Comparison of ENCODE assay signal across 19 cellular contexts in the genomic region with DNA sequence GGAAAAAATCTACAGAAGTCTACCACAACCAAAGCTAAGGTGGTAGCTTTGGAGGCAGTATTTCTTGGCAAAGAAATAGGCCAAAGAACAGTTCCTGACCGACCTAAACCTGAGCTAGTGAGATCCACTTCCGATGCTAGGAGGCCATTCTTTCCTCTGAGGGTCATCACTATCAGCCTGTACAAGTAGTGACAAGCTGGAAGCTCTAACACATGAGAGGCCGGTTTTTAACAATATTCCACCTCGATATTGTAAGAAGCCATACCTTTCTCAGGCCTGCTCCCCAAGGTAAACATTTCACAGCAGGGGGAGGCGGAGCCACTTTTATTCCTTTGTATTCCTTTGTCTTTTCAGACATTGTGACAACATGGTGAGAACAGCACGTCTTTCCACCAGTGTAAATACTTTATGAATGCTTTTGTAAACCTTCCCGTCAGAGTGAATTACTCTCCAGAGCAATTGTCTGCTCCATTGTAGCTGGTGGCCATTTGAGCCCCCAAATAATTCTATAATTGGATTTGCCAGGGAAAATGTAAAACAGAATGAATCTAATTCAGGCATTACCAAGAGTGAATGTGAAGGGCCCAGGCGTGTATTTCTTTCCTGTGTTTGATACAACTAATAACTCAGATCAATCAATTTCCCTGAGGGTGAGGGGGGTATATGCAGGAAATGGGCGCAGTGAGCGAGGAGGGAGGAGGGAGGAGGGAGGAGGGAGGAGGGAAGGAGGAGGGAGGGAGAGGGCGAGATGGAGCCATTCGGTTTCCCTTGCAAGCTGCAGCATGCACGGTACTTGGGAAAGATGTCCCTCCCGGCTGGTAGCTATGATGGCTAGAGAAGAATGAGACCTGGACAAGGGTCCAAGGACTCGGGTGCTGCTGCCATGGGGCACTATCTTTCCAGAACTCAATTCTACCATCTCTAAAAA.
A peak's percentile ranks its signal among the peaks of the same experiment; 100 is the strongest.
DNase-seq lines count a peak whose midpoint lies in the region; ATAC-seq, FAIRE-seq and TF ChIP-seq lines count a peak whose summit lies in the region.
"Had no signal": no experiment of that assay in that cellular context is flagged by ENCODE, and none has a peak within 500 bp of the region (broad histone marks: within the 10 kb centered on the region; RNA-seq: fewer than 3 reads in every experiment).

No MANE protein-coding gene starts in this region.

- DNase-seq in NCI-H2107 (lab: John Stamatoyannopoulos, UW) (peak; percentile 43), bronchial epithelial cell (ENCODE audit: low read depth) (peak; percentile 70), progenitor cell of endocrine pancreas (ENCODE audit: low spot score, unreplicated experiment) (no peak), SK-N-DZ (ENCODE audit: low spot score) (no peak), AML-193 (lab: John Stamatoyannopoulos, UW) (no peak)
- DNase-seq in activated naive CD4-positive, alpha-beta T cell treated with anti-CD3 and anti-CD28 coated beads for 36 hours = no peak
- DNase-seq: activated CD4-positive, alpha-beta T cell treated with anti-CD3 and anti-CD28 coated beads, Interleukin-2, amount 50 U/mL, for 1 hour; activated T-cell treated with anti-CD3 and anti-CD28 coated beads, Interleukin-2, amount 50 U/mL, for 4 hours; cerebellar nuclear complex; head of caudate nucleus; left cardiac atrium; RPMI8226; stimulated activated CD4-positive, alpha-beta T cell treated with anti-CD3 and anti-CD28 coated beads, Interleukin-1b, Interleukin-23, amount 100 ng/mL, for 48 hours; stimulated activated CD8-positive, alpha-beta memory T cell treated with anti-CD3 and anti-CD28 coated beads, Interleukin-4, amount 100 ng/mL, for 48 hours; thyroid gland had no signal

- H3K4me3 ChIP-seq in HUES6 (ENCODE audit: low read depth, low read length) (no peak overlapping the region), bronchial epithelial cell (ENCODE audit: low read depth, low read length) (no peak overlapping the region)
- H3K4me3 ChIP-seq: thyroid gland had no signal

- no peak overlapping the region for H3K4me3 Mint-ChIP-seq in progenitor cell of endocrine pancreas (ENCODE audit: low read depth)
- H3K4me3 Mint-ChIP-seq in activated naive CD4-positive, alpha-beta T cell treated with anti-CD3 and anti-CD28 coated beads for 36 hours = no peak overlapping the region
- H3K4me3 Mint-ChIP-seq: activated T-cell treated with anti-CD3 and anti-CD28 coated beads, Interleukin-2, amount 50 U/mL, for 4 hours; B cell; T-helper 2 cell treated with Interferon-gamma antibody and Interleukin-4, amounts not matched to agents 5 μg/mL and 100 μg/mL, for 36 hours had no signal

- peak overlapping the region; percentile 63; the same call in 1 of the 2 replicates for H3K27ac ChIP-seq in HUES6 (ENCODE audit: low read depth, low read length)
- H3K27ac ChIP-seq: thyroid gland had no signal

- H3K27ac Mint-ChIP-seq in progenitor cell of endocrine pancreas = peak overlapping the region; percentile 91
- no peak overlapping the region for H3K27ac Mint-ChIP-seq in activated naive CD4-positive, alpha-beta T cell treated with anti-CD3 and anti-CD28 coated beads for 36 hours
- H3K27ac Mint-ChIP-seq: B cell had no signal

- CTCF ChIA-PET in activated naive CD4-positive, alpha-beta T cell treated with anti-CD3 and anti-CD28 coated beads for 36 hours (lab: Charles Lee) = interaction anchor here (0.6 kb wide), 1 partner anchor 332 kb away, joined by 3 read pairs; no protein-coding TSS in a partner anchor

- H3K4me1 ChIP-seq in HUES6 (ENCODE audit: control insufficient read depth, insufficient read depth, low read length) = peaks cover 53% of the 10 kb centered on the region

- no peaks in the 10 kb centered on the region for H3K9me3 Mint-ChIP-seq in progenitor cell of endocrine pancreas (ENCODE audit: low read depth)
- H3K9me3 Mint-ChIP-seq in activated naive CD4-positive, alpha-beta T cell treated with anti-CD3 and anti-CD28 coated beads for 36 hours = no peaks in the 10 kb centered on the region
- H3K9me3 Mint-ChIP-seq: activated T-cell treated with anti-CD3 and anti-CD28 coated beads, Interleukin-2, amount 50 U/mL, for 4 hours; T-helper 2 cell treated with Interferon-gamma antibody and Interleukin-4, amounts not matched to agents 5 μg/mL and 100 μg/mL, for 36 hours had no signal

- H3K27me3 Mint-ChIP-seq in progenitor cell of endocrine pancreas = no peaks in the 10 kb centered on the region
- H3K27me3 Mint-ChIP-seq in activated naive CD4-positive, alpha-beta T cell treated with anti-CD3 and anti-CD28 coated beads for 36 hours (ENCODE audit: low read depth) = no peaks in the 10 kb centered on the region
- H3K27me3 Mint-ChIP-seq: B cell had no signal

- intact Hi-C loops in activated naive CD4-positive, alpha-beta T cell treated with anti-CD3 and anti-CD28 coated beads for 36 hours (cut with micrococcal nuclease) = no loop called here

- peaks cover 24% of the 10 kb centered on the region for H3K36me3 Mint-ChIP-seq in progenitor cell of endocrine pancreas (ENCODE audit: insufficient read depth)
- H3K36me3 Mint-ChIP-seq in activated naive CD4-positive, alpha-beta T cell treated with anti-CD3 and anti-CD28 coated beads for 36 hours (ENCODE audit: low read depth) = peaks cover 29% of the 10 kb centered on the region

- FAIRE-seq in bronchial epithelial cell (lab: Jason Lieb, UNC) = peak; percentile 84

- peak overlapping the region; percentile 36 for H3K9ac ChIP-seq in HUES6 (ENCODE audit: low read length)

- H3K4me1 Mint-ChIP-seq in progenitor cell of endocrine pancreas (ENCODE audit: low read depth) = peaks cover 10% of the 10 kb centered on the region
- H3K4me1 Mint-ChIP-seq in activated naive CD4-positive, alpha-beta T cell treated with anti-CD3 and anti-CD28 coated beads for 36 hours (ENCODE audit: low read depth) = no peaks in the 10 kb centered on the region
- H3K4me1 Mint-ChIP-seq: B cell had no signal

- ATAC-seq in GM21529 (IDR thresholded peaks at IDR 0.05; ENCODE audit: unreplicated experiment) = no peak
- ATAC-seq: activated T-cell treated with anti-CD3 and anti-CD28 coated beads, Interleukin-2, amount 50 U/mL, for 4 hours had no signal

- H3K9me3 ChIP-seq in HUES6 (ENCODE audit: control insufficient read depth, insufficient read depth, low read depth, low read length) = no peaks in the 10 kb centered on the region
- H3K9me3 ChIP-seq: thyroid gland had no signal

- H3K36me3 ChIP-seq in HUES6 (ENCODE audit: control insufficient read depth, insufficient read depth, low read length) = peaks cover 35% of the 10 kb centered on the region
- H3K36me3 ChIP-seq in bronchial epithelial cell (ENCODE audit: control insufficient read depth, insufficient read depth, low read length) = peaks cover 5% of the 10 kb centered on the region

- H3K27me3 ChIP-seq in HUES6 (ENCODE audit: control insufficient read depth, insufficient read depth, low read length) (no peaks in the 10 kb centered on the region), bronchial epithelial cell (ENCODE audit: control insufficient read depth, insufficient read depth, low read length) (no peaks in the 10 kb centered on the region)
- H3K27me3 ChIP-seq: thyroid gland had no signal

- no peak for TF ChIP-seq CTCF in bronchial epithelial cell (IDR thresholded peaks at IDR 0.05; ENCODE audit: insufficient read depth, low read length, severe bottlenecking)
- no peak for TF ChIP-seq CTCF in progenitor cell of endocrine pancreas (IDR thresholded peaks at IDR 0.05; ENCODE audit: unreplicated experiment)

Comparison
In these comparisons a context has a peak if more than half of its experiments do, and no peak if none do; other contexts are left out.
1. DNase-seq: peak in NCI-H2107 (single experiment) and bronchial epithelial cell (single experiment); none in progenitor cell of endocrine pancreas (single experiment), SK-N-DZ (single experiment), AML-193 (0 of 2) and activated naive CD4-positive, alpha-beta T cell treated with anti-CD3 and anti-CD28 coated beads for 36 hours (single experiment).